ENCODE assay signal across 35 cellular contexts in genomic region chrX:106935175-106935574, GRCh38. TPM values are rescaled to one million over a fixed set of nuclear protein-coding genes. Genes with fewer than 3 reads are reported as not detected.
A peak's percentile ranks its signal among the peaks of the same experiment; 100 is the strongest.
DNase-seq lines count a peak whose midpoint lies in the region; ATAC-seq lines count a peak whose summit lies in the region.
"Had no signal": no experiment of that assay in that cellular context is flagged by ENCODE, and none has a peak within 500 bp of the region (broad histone marks: within the 10 kb centered on the region; RNA-seq: fewer than 3 reads in every experiment).

No MANE protein-coding gene starts in this region.

- H3K4me1 Mint-ChIP-seq in CD4-positive, alpha-beta memory T cell, result peaks cover 2 to 15% (median 9%) of the 10 kb centered on the region in 4 donors
- H3K4me1 Mint-ChIP-seq: stimulated activated memory B cell treated with anti-CD40 and anti-IgM and Interleukin-4, amounts not matched to agents 10 μg/mL and 1 μg/mL and 100 μg/mL, for 72 hours had no signal

- ATAC-seq in GM21825 (IDR thresholded peaks at IDR 0.05; ENCODE audit: unreplicated experiment), result no peak
- ATAC-seq in activated naive CD4-positive, alpha-beta T cell treated with anti-CD3 and anti-CD28 coated beads, Interleukin-2, amount 50 U/mL, for 72 hours, result no peak
- ATAC-seq: activated CD4-positive, alpha-beta T cell treated with anti-CD3 and anti-CD28 coated beads for 36 hours; CD8-positive, alpha-beta T cell; foreskin keratinocyte; heart right ventricle; HepG2; lower lobe of right lung; mucosa of descending colon; natural killer cell treated with Interleukin-12 subunit alpha and Interleukin-12 subunit beta and Interleukin-15 and Interleukin-18, amount 100 ng/mL, for 72 hours; stimulated activated memory B cell treated with anti-CD40 and anti-IgM and Interleukin-4, amounts not matched to agents 10 μg/mL and 1 μg/mL and 100 μg/mL, for 72 hours; upper lobe of right lung had no signal

- no peak overlapping the region for H3K27ac Mint-ChIP-seq in activated naive CD4-positive, alpha-beta T cell treated with anti-CD3 and anti-CD28 coated beads, Interleukin-2, amount 50 U/mL, for 72 hours
- no peak overlapping the region for H3K27ac Mint-ChIP-seq in CD4-positive, alpha-beta memory T cell
- H3K27ac Mint-ChIP-seq: activated CD4-positive, alpha-beta T cell treated with anti-CD3 and anti-CD28 coated beads for 36 hours; activated naive CD8-positive, alpha-beta T cell; CD8-positive, alpha-beta T cell; natural killer cell treated with Interleukin-12 subunit alpha and Interleukin-12 subunit beta and Interleukin-15 and Interleukin-18, amount 100 ng/mL, for 72 hours; stimulated activated memory B cell treated with anti-CD40 and anti-IgM and Interleukin-4, amounts not matched to agents 10 μg/mL and 1 μg/mL and 100 μg/mL, for 72 hours had no signal

- CTCF ChIA-PET in CD4-positive, alpha-beta memory T cell (lab: Charles Lee; ENCODE audit: partially characterized antibody), result no interaction called here

- peak; percentile 2 for DNase-seq in NCI-H2029 treated with DMSO at 0.1 percent for 48 hours (lab: John Stamatoyannopoulos, UW)
- DNase-seq in NCI-H2029 (lab: John Stamatoyannopoulos, UW), result no peak
- DNase-seq in dermis blood vessel endothelial cell, result peak; percentile 33
- DNase-seq in kidney glomerular epithelial cell (lab: John Stamatoyannopoulos, UW), result peak; percentile 76
- DNase-seq in activated naive CD4-positive, alpha-beta T cell treated with anti-CD3 and anti-CD28 coated beads, Interleukin-2, amount 50 U/mL, for 72 hours (ENCODE audit: low spot score in 2 of 2), result no peak
- DNase-seq in CD4-positive, alpha-beta memory T cell, result no peak
- DNase-seq: activated CD4-positive, alpha-beta T cell treated with anti-CD3 and anti-CD28 coated beads for 36 hours; activated T-cell treated with anti-CD3 and anti-CD28 coated beads for 4 hours; anterior cingulate cortex; CD8-positive, alpha-beta T cell; DMS153; effector memory CD4-positive, alpha-beta T cell; erythroblast; foreskin keratinocyte; heart right ventricle; Kasumi-1; lower lobe of right lung; mucosa of descending colon; NCI-H1436 treated with DMSO at 0.1 percent for 48 hours; NCI-H2107; NCI-H82; T-helper 9 cell; upper lobe of right lung had no signal

- POLR2A ChIA-PET in CD4-positive, alpha-beta memory T cell (lab: Charles Lee; ENCODE audit: partially characterized antibody), result no interaction called here

- no peak overlapping the region for H3K9ac ChIP-seq in subcutaneous abdominal adipose tissue (ENCODE audit: low read length in 5 of 5)

- peaks cover 0 to 13% (median 0%) of the 10 kb centered on the region in 5 donors for H3K36me3 ChIP-seq in subcutaneous abdominal adipose tissue (ENCODE audit: control insufficient read depth in 5 of 5, insufficient read depth in 5 of 5, low read length in 5 of 5)
- no peaks in the 10 kb centered on the region for H3K36me3 ChIP-seq in CD4-positive, alpha-beta memory T cell (ENCODE audit: insufficient read depth, low read length)
- H3K36me3 ChIP-seq: breast epithelium, lower lobe of right lung, upper lobe of right lung had no signal

- no peaks in the 10 kb centered on the region for H3K9me3 ChIP-seq in subcutaneous abdominal adipose tissue (ENCODE audit: control insufficient read depth in 5 of 5, low read length in 5 of 5)
- no peaks in the 10 kb centered on the region for H3K9me3 ChIP-seq in CD4-positive, alpha-beta memory T cell (ENCODE audit: control insufficient read depth in 1 of 2, low read length in 2 of 2)
- H3K9me3 ChIP-seq: breast epithelium, heart right ventricle, lower lobe of right lung, mucosa of descending colon, upper lobe of right lung had no signal

- intact Hi-C loops in CD4-positive, alpha-beta memory T cell (cut with micrococcal nuclease), result no loop called here

- no peaks in the 10 kb centered on the region for H3K36me3 Mint-ChIP-seq in activated naive CD4-positive, alpha-beta T cell treated with anti-CD3 and anti-CD28 coated beads, Interleukin-2, amount 50 U/mL, for 72 hours
- no peaks in the 10 kb centered on the region for H3K36me3 Mint-ChIP-seq in CD4-positive, alpha-beta memory T cell
- H3K36me3 Mint-ChIP-seq: activated naive CD8-positive, alpha-beta T cell; CD8-positive, alpha-beta T cell; natural killer cell treated with Interleukin-12 subunit alpha and Interleukin-12 subunit beta and Interleukin-15 and Interleukin-18, amount 100 ng/mL, for 72 hours; stimulated activated memory B cell treated with anti-CD40 and anti-IgM and Interleukin-4, amounts not matched to agents 10 μg/mL and 1 μg/mL and 100 μg/mL, for 72 hours had no signal

- H3K27me3 Mint-ChIP-seq in CD4-positive, alpha-beta memory T cell, result no peaks in the 10 kb centered on the region
- H3K27me3 Mint-ChIP-seq: activated CD4-positive, alpha-beta T cell treated with anti-CD3 and anti-CD28 coated beads for 36 hours; activated naive CD8-positive, alpha-beta T cell; natural killer cell treated with Interleukin-12 subunit alpha and Interleukin-12 subunit beta and Interleukin-15 and Interleukin-18, amount 100 ng/mL, for 72 hours; stimulated activated memory B cell treated with anti-CD40 and anti-IgM and Interleukin-4, amounts not matched to agents 10 μg/mL and 1 μg/mL and 100 μg/mL, for 72 hours had no signal

- H3K4me3 Mint-ChIP-seq in CD4-positive, alpha-beta memory T cell, result no peak overlapping the region
- H3K4me3 Mint-ChIP-seq: activated CD4-positive, alpha-beta T cell treated with anti-CD3 and anti-CD28 coated beads for 36 hours; activated naive CD8-positive, alpha-beta T cell; CD8-positive, alpha-beta T cell; natural killer cell treated with Interleukin-12 subunit alpha and Interleukin-12 subunit beta and Interleukin-15 and Interleukin-18, amount 100 ng/mL, for 72 hours; stimulated activated memory B cell treated with anti-CD40 and anti-IgM and Interleukin-4, amounts not matched to agents 10 μg/mL and 1 μg/mL and 100 μg/mL, for 72 hours had no signal

- H3K9me3 Mint-ChIP-seq in activated naive CD4-positive, alpha-beta T cell treated with anti-CD3 and anti-CD28 coated beads, Interleukin-2, amount 50 U/mL, for 72 hours, result no peaks in the 10 kb centered on the region
- H3K9me3 Mint-ChIP-seq in CD4-positive, alpha-beta memory T cell, result no peaks in the 10 kb centered on the region
- H3K9me3 Mint-ChIP-seq: CD8-positive, alpha-beta T cell; natural killer cell treated with Interleukin-12 subunit alpha and Interleukin-12 subunit beta and Interleukin-15 and Interleukin-18, amount 100 ng/mL, for 72 hours; stimulated activated memory B cell treated with anti-CD40 and anti-IgM and Interleukin-4, amounts not matched to agents 10 μg/mL and 1 μg/mL and 100 μg/mL, for 72 hours had no signal

- H3K27me3 ChIP-seq in subcutaneous abdominal adipose tissue (ENCODE audit: control insufficient read depth in 5 of 5, insufficient read depth in 4 of 5, low read length in 5 of 5), result peaks cover 0 to 10% (median 0%) of the 10 kb centered on the region in 5 donors
- no peaks in the 10 kb centered on the region for H3K27me3 ChIP-seq in CD4-positive, alpha-beta memory T cell (ENCODE audit: insufficient read depth, low read length)
- H3K27me3 ChIP-seq: foreskin keratinocyte, upper lobe of right lung had no signal

- H3K4me1 ChIP-seq in subcutaneous abdominal adipose tissue (ENCODE audit: control insufficient read depth in 5 of 5, insufficient read depth in 5 of 5, low read length in 5 of 5), result peaks cover 0 to 23% (median 10%) of the 10 kb centered on the region in 5 donors
- peaks cover 9% of the 10 kb centered on the region for H3K4me1 ChIP-seq in CD4-positive, alpha-beta memory T cell (ENCODE audit: insufficient read depth, low read length)
- H3K4me1 ChIP-seq: breast epithelium, foreskin keratinocyte, lower lobe of right lung had no signal

- H3K27ac ChIP-seq in subcutaneous abdominal adipose tissue (ENCODE audit: low read depth, low read length), result peak overlapping the region; percentile 42
- no peak overlapping the region for H3K27ac ChIP-seq in CD4-positive, alpha-beta memory T cell (ENCODE audit: low read depth, low read length)
- H3K27ac ChIP-seq: foreskin keratinocyte, heart right ventricle, lower lobe of right lung, upper lobe of right lung had no signal

- H3K4me3 ChIP-seq in subcutaneous abdominal adipose tissue (ENCODE audit: low read depth in 1 of 5, low read length in 5 of 5), result no peak overlapping the region
- no peak overlapping the region for H3K4me3 ChIP-seq in CD4-positive, alpha-beta memory T cell (ENCODE audit: low read length in 2 of 2)
- H3K4me3 ChIP-seq: breast epithelium, heart right ventricle, lower lobe of right lung, mucosa of descending colon, upper lobe of right lung had no signal

RNA-seq across cellular contexts. Expression of gene CLDN2, which starts 15.0 kb away (rescaled TPM):
- total RNA-seq in dermis blood vessel endothelial cell, result 0.09 and 0.17 TPM in 2 replicates
- total RNA-seq in activated naive CD4-positive, alpha-beta T cell treated with anti-CD3 and anti-CD28 coated beads, Interleukin-2, amount 50 U/mL, for 72 hours, result not detected
- total RNA-seq in CD4-positive, alpha-beta memory T cell, result not detected
- under 1 TPM in 1 of 2 donors, not detected in 1; 0.11 TPM for polyA plus RNA-seq in CD4-positive, alpha-beta memory T cell
- total RNA-seq: A172; activated CD4-positive, alpha-beta T cell treated with anti-CD3 and anti-CD28 coated beads for 36 hours; CD8-positive, alpha-beta T cell; foreskin keratinocyte; heart right ventricle; lower lobe of right lung; natural killer cell treated with Interleukin-12 subunit alpha and Interleukin-12 subunit beta and Interleukin-15 and Interleukin-18, amount 100 ng/mL, for 72 hours; NCI-H460; RPMI7951 had no signal
- polyA plus RNA-seq: foreskin keratinocyte had no signal

RNA-seq across cellular contexts. Expression of gene RIPPLY1, which starts 32.0 kb away (rescaled TPM):
- total RNA-seq in dermis blood vessel endothelial cell, result not detected in 2 replicates
- total RNA-seq in activated naive CD4-positive, alpha-beta T cell treated with anti-CD3 and anti-CD28 coated beads, Interleukin-2, amount 50 U/mL, for 72 hours, result not detected
- total RNA-seq in CD4-positive, alpha-beta memory T cell, result not detected
- not detected for polyA plus RNA-seq in CD4-positive, alpha-beta memory T cell
- total RNA-seq: A172; activated CD4-positive, alpha-beta T cell treated with anti-CD3 and anti-CD28 coated beads for 36 hours; CD8-positive, alpha-beta T cell; foreskin keratinocyte; heart right ventricle; lower lobe of right lung; mucosa of descending colon; natural killer cell treated with Interleukin-12 subunit alpha and Interleukin-12 subunit beta and Interleukin-15 and Interleukin-18, amount 100 ng/mL, for 72 hours; NCI-H460; osteocyte; RPMI7951; skeletal muscle tissue; upper lobe of right lung had no signal
- polyA plus RNA-seq: foreskin keratinocyte had no signal

Comparison
In these comparisons a context has a peak if more than half of its experiments do, and no peak if none do; other contexts are left out.
1. DNase-seq: peak in NCI-H2029 treated with DMSO at 0.1 percent for 48 hours (single experiment), dermis blood vessel endothelial cell (single experiment) and kidney glomerular epithelial cell (single experiment); none in NCI-H2029 (single experiment), activated naive CD4-positive, alpha-beta T cell treated with anti-CD3 and anti-CD28 coated beads, Interleukin-2, amount 50 U/mL, for 72 hours (0 of 2) and CD4-positive, alpha-beta memory T cell (0 of 5).